ENCODE assay signal across 43 cellular contexts in the genomic region with DNA sequence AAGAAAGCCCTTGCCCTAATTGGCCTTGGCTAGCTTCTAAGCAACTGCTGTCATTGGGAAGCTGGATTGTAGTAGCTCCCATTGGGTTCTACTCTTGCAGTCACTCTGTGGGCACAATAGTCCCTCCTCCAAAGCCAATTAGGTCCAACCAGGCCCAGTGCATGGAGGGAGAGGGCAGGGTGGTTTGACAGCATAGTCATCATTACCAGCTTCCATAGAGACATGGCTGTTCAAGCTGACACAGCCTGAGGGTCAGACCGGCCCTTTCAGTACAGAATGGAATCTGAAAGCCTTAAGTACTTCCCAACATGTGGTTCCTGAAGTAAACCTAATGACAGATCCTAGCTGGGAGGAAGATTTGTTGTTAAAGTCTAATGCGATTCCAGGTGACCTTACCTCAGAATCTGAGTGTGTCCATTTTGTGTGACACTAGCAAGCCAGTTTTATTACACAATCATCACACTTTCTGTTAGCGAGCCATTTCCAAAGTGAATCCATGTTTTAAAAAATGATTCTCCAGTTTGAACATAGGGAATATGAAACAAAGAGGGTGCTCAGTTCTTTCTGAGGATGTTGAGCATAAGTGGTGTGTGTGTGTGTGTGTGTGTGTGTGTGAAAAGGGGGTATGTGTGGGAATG. TPM values are rescaled to one million over a fixed set of nuclear protein-coding genes. Genes with fewer than 3 reads are reported as not detected.
"Had no signal": no experiment of that assay in that cellular context is flagged by ENCODE, and none has a peak within 500 bp of the region (broad histone marks: within the 10 kb centered on the region; RNA-seq: fewer than 3 reads in every experiment).

No MANE protein-coding gene starts in this region.

- H3K9me3 ChIP-seq: adrenal gland, body of pancreas, colonic mucosa, gastroesophageal sphincter, pancreas, prostate gland, sigmoid colon, suprapubic skin, tibial artery had no signal

- H3K4me3 Mint-ChIP-seq: activated CD4-positive, alpha-beta memory T cell treated with anti-CD3 and anti-CD28 coated beads for 36 hours; activated CD4-positive, alpha-beta T cell treated with anti-CD3 and anti-CD28 coated beads, Interleukin-2, amount 10 ng/mL, durations not matched to agents 24 days and 14 days; activated naive CD4-positive, alpha-beta T cell treated with anti-CD3 and anti-CD28 coated beads for 36 hours; activated naive CD8-positive, alpha-beta T cell treated with anti-CD3 and anti-CD28 coated beads for 36 hours; activated T-helper 1 cell treated with anti-CD3 and anti-CD28 coated beads, Interleukin-12 subunit alpha, Interleukin-12 subunit beta, Interleukin-2, Interleukin-4 antibody, amounts not matched to agents 30 ng/mL and 10 ng/mL and 1 ng/mL, durations not matched to agents 14 hours and 24 hours and 36 hours; mesothelial cell of epicardium; naive thymus-derived CD4-positive, alpha-beta T cell; stimulated activated naive B cell treated with anti-CD40 and anti-IgM and Interleukin-4, amounts not matched to agents 10 μg/mL and 1 μg/mL and 100 μg/mL, for 72 hours had no signal

- H3K4me1 Mint-ChIP-seq: activated CD4-positive, alpha-beta T cell treated with anti-CD3 and anti-CD28 coated beads, Interleukin-2, amount 10 ng/mL, durations not matched to agents 24 days and 14 days; activated naive CD8-positive, alpha-beta T cell treated with anti-CD3 and anti-CD28 coated beads for 36 hours; naive thymus-derived CD4-positive, alpha-beta T cell; stimulated activated naive B cell treated with anti-CD40 and anti-IgM and Interleukin-4, amounts not matched to agents 10 μg/mL and 1 μg/mL and 100 μg/mL, for 72 hours had no signal

- H3K27ac Mint-ChIP-seq: activated CD4-positive, alpha-beta memory T cell treated with anti-CD3 and anti-CD28 coated beads for 36 hours; activated CD4-positive, alpha-beta T cell treated with anti-CD3 and anti-CD28 coated beads, Interleukin-2, amount 10 ng/mL, durations not matched to agents 24 days and 14 days; activated naive CD4-positive, alpha-beta T cell treated with anti-CD3 and anti-CD28 coated beads for 36 hours; activated naive CD8-positive, alpha-beta T cell treated with anti-CD3 and anti-CD28 coated beads for 36 hours; activated T-helper 1 cell treated with anti-CD3 and anti-CD28 coated beads, Interleukin-12 subunit alpha, Interleukin-12 subunit beta, Interleukin-2, Interleukin-4 antibody, amounts not matched to agents 30 ng/mL and 10 ng/mL and 1 ng/mL, durations not matched to agents 14 hours and 24 hours and 36 hours; mesothelial cell of epicardium; naive thymus-derived CD4-positive, alpha-beta T cell; stimulated activated naive B cell treated with anti-CD40 and anti-IgM and Interleukin-4, amounts not matched to agents 10 μg/mL and 1 μg/mL and 100 μg/mL, for 72 hours had no signal

- FAIRE-seq: endometrium, keratinocyte, pancreas had no signal

- H3K79me2 ChIP-seq: hepatocyte had no signal

- H3K9me3 Mint-ChIP-seq: activated CD4-positive, alpha-beta memory T cell treated with anti-CD3 and anti-CD28 coated beads for 36 hours; activated CD4-positive, alpha-beta T cell treated with anti-CD3 and anti-CD28 coated beads, Interleukin-2, amount 10 ng/mL, durations not matched to agents 24 days and 14 days; activated naive CD4-positive, alpha-beta T cell treated with anti-CD3 and anti-CD28 coated beads for 36 hours; activated naive CD8-positive, alpha-beta T cell treated with anti-CD3 and anti-CD28 coated beads for 36 hours; activated T-helper 1 cell treated with anti-CD3 and anti-CD28 coated beads, Interleukin-12 subunit alpha, Interleukin-12 subunit beta, Interleukin-2, Interleukin-4 antibody, amounts not matched to agents 30 ng/mL and 10 ng/mL and 1 ng/mL, durations not matched to agents 14 hours and 24 hours and 36 hours; mesothelial cell of epicardium; naive thymus-derived CD4-positive, alpha-beta T cell; stimulated activated naive B cell treated with anti-CD40 and anti-IgM and Interleukin-4, amounts not matched to agents 10 μg/mL and 1 μg/mL and 100 μg/mL, for 72 hours had no signal

- H3K27ac ChIP-seq: body of pancreas, colonic mucosa, gastroesophageal sphincter, hepatocyte, pancreas, prostate gland, sigmoid colon, suprapubic skin, tibial artery, WERI-Rb-1 had no signal

- H3K4me3 ChIP-seq: adrenal gland, body of pancreas, colonic mucosa, gastroesophageal sphincter, hepatocyte, pancreas, prostate gland, sigmoid colon, smooth muscle cell, suprapubic skin, tibial artery had no signal

- H2AFZ ChIP-seq: hepatocyte had no signal

- DNase-seq: activated CD4-positive, alpha-beta memory T cell treated with anti-CD3 and anti-CD28 coated beads for 36 hours; activated CD4-positive, alpha-beta T cell treated with anti-CD3 and anti-CD28 coated beads, Interleukin-2, amount 10 ng/mL, durations not matched to agents 24 days and 14 days; activated CD4-positive, CD25-positive, alpha-beta regulatory T cell treated with anti-CD3 and anti-CD28 coated beads, Interleukin-2, amount 50 U/mL, for 72 hours; activated CD8-positive, alpha-beta memory T cell treated with anti-CD3 and anti-CD28 coated beads, Interleukin-2, amount 50 U/mL, for 4 hours; activated effector memory CD4-positive, alpha-beta T cell treated with anti-CD3 and anti-CD28 coated beads, Interleukin-2, amount 50 U/mL, for 16 hours; activated naive CD4-positive, alpha-beta T cell treated with anti-CD3 and anti-CD28 coated beads for 36 hours; activated naive CD8-positive, alpha-beta T cell treated with anti-CD3 and anti-CD28 coated beads for 36 hours; activated T-cell treated with anti-CD3 and anti-CD28 coated beads, Interleukin-2, amount 50 U/mL, for 1 hour; aorta; body of pancreas; cerebellar nuclear complex; colonic mucosa; effector CD8-positive, alpha-beta T cell; left cardiac atrium; left ventricle myocardium superior; naive thymus-derived CD4-positive, alpha-beta T cell; pancreas; retina; sigmoid colon; stimulated activated CD4-positive, alpha-beta T cell treated with anti-CD3 and anti-CD28 coated beads, Interleukin-1b, Interleukin-23, amount 100 ng/mL, for 48 hours; stimulated activated CD4-positive, alpha-beta T cell treated with anti-CD3 and anti-CD28 coated beads, Interleukin-4, amount 100 ng/mL, for 4 hours; stimulated activated CD8-positive, alpha-beta memory T cell treated with anti-CD3 and anti-CD28 coated beads, Interleukin-4, amount 100 ng/mL, for 48 hours; stimulated activated naive B cell treated with anti-CD40 and anti-IgM and Interleukin-4, amounts not matched to agents 10 μg/mL and 1 μg/mL and 100 μg/mL, for 72 hours; T-helper 9 cell; tibial artery; WERI-Rb-1 had no signal

- H3K4me1 ChIP-seq: body of pancreas, colonic mucosa, gastroesophageal sphincter, pancreas, prostate gland, sigmoid colon, suprapubic skin, tibial artery had no signal

- H3K36me3 Mint-ChIP-seq: activated CD4-positive, alpha-beta memory T cell treated with anti-CD3 and anti-CD28 coated beads for 36 hours; activated naive CD8-positive, alpha-beta T cell treated with anti-CD3 and anti-CD28 coated beads for 36 hours; mesothelial cell of epicardium; stimulated activated naive B cell treated with anti-CD40 and anti-IgM and Interleukin-4, amounts not matched to agents 10 μg/mL and 1 μg/mL and 100 μg/mL, for 72 hours had no signal

- H3K27me3 ChIP-seq: adrenal gland, body of pancreas, colonic mucosa, gastroesophageal sphincter, hepatocyte, pancreas, sigmoid colon, suprapubic skin, tibial artery had no signal

- H3K4me2 ChIP-seq: hepatocyte, smooth muscle cell had no signal

- ATAC-seq: body of pancreas; gastroesophageal sphincter; left ventricle myocardium superior; pancreas; stimulated activated naive B cell treated with anti-CD40 and anti-IgM and Interleukin-4, amounts not matched to agents 10 μg/mL and 1 μg/mL and 100 μg/mL, for 72 hours had no signal

- H3K36me3 ChIP-seq: adrenal gland, colonic mucosa, gastroesophageal sphincter, pancreas, prostate gland, sigmoid colon, suprapubic skin, tibial artery, WERI-Rb-1 had no signal

RNA-seq across cellular contexts. Expression of gene PLET1, which starts 6.9 kb away (rescaled TPM):
- total RNA-seq: activated CD4-positive, alpha-beta memory T cell treated with anti-CD3 and anti-CD28 coated beads for 36 hours; activated CD4-positive, alpha-beta T cell treated with anti-CD3 and anti-CD28 coated beads, Interleukin-2, amount 10 ng/mL, durations not matched to agents 24 days and 14 days; activated CD8-positive, alpha-beta memory T cell treated with anti-CD3 and anti-CD28 coated beads for 36 hours; activated naive CD4-positive, alpha-beta T cell treated with anti-CD3 and anti-CD28 coated beads for 36 hours; activated naive CD8-positive, alpha-beta T cell treated with anti-CD3 and anti-CD28 coated beads for 36 hours; activated T-helper 1 cell treated with anti-CD3 and anti-CD28 coated beads, Interleukin-12 subunit alpha, Interleukin-12 subunit beta, Interleukin-2, Interleukin-4 antibody, amounts not matched to agents 30 ng/mL and 10 ng/mL and 1 ng/mL, durations not matched to agents 14 hours and 24 hours and 36 hours; adrenal gland; aorta; body of pancreas; colonic mucosa; dermis microvascular lymphatic vessel endothelial cell; epithelial cell of proximal tubule; gastroesophageal sphincter; hepatocyte; left cardiac atrium; left ventricle myocardium superior; lung microvascular endothelial cell; mesothelial cell of epicardium; naive thymus-derived CD4-positive, alpha-beta T cell; pancreas; prostate gland; sigmoid colon; smooth muscle cell; suprapubic skin; T-helper 1 cell treated with Interleukin-12 subunit alpha and Interleukin-12 subunit beta and Interleukin-4 antibody, amounts not matched to agents 30 ng/mL and 1 ng/mL, for 36 hours; urinary bladder had no signal
- polyA plus RNA-seq: adrenal gland; aorta; hepatocyte; keratinocyte; naive thymus-derived CD4-positive, alpha-beta T cell; neural cell; pancreas; smooth muscle cell; urinary bladder had no signal
